9 cellular contexts compared by ENCODE assay signal in the genomic region with DNA sequence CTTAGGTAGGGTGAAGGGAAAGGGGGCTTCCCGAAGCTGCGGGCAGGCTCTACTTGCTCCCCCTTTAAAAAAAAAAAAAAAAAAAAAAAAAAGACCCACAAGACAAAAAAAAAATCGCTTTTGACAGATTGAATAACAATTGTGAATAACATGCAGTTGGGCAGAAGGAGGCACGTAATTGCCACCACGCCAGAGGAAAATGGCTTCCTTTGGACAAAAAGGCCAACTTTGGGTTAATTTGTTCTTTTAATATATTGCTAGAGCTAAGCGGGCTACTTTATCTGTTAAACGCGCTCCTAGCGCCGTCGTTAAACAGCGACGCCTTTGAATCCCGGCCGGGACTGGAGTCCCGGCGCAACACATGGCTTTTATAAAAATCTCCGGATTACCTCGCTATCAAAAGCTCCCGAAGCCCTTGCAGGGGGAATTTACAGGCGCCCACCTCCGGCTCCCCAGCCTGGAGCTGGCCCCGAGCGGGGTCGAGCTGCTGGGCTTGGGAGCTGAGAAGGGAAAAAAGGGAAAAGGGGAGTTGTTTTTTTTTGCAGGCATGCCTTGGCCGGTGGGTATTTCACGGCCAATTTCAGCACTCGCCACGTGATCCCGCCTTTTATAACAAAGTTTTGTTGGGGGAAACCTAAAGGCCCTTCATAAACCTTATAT. TPM values are rescaled to one million over a fixed set of nuclear protein-coding genes. Genes with fewer than 3 reads are reported as not detected.
DNase-seq lines count a peak whose midpoint lies in the region; ATAC-seq and TF ChIP-seq lines count a peak whose summit lies in the region.
"Had no signal": no experiment of that assay in that cellular context is flagged by ENCODE, and none has a peak within 500 bp of the region (broad histone marks: within the 10 kb centered on the region; RNA-seq: fewer than 3 reads in every experiment).

No MANE protein-coding gene starts in this region.

- no peak for DNase-seq in AG04450 (ENCODE audit: low read depth, low spot score)
- DNase-seq in activated naive CD4-positive, alpha-beta T cell treated with anti-CD3 and anti-CD28 coated beads, Interleukin-2, amount 50 U/mL, for 16 hours, result peak; percentile 9

- H3K36me3 ChIP-seq in HEK293 (ENCODE audit: control insufficient read depth in 2 of 2, insufficient read depth in 1 of 2, low read length in 2 of 2), result peaks cover 0 to 10% of the 10 kb centered on the region in 2 experiments; a peak in 2 of 3 replicates

- ATAC-seq in GM19463 (IDR thresholded peaks at IDR 0.05; ENCODE audit: unreplicated experiment), result no peak
- ATAC-seq in GM19455 (IDR thresholded peaks at IDR 0.05; ENCODE audit: unreplicated experiment), result no peak
- ATAC-seq in GM18867 (IDR thresholded peaks at IDR 0.05; ENCODE audit: unreplicated experiment), result no peak
- ATAC-seq in HG02852 (IDR thresholded peaks at IDR 0.05; ENCODE audit: unreplicated experiment), result no peak

- H3K27ac ChIP-seq in AG04450 (ENCODE audit: low read depth, low read length) (no peak overlapping the region), HEK293 (ENCODE audit: extremely low read depth, low read depth, low read length) (peak overlapping the region; percentile 99)

- H3K4me1 ChIP-seq in HEK293 (ENCODE audit: control insufficient read depth, insufficient read depth, low read length) (peaks cover 47% of the 10 kb centered on the region), mononuclear cell (ENCODE audit: insufficient read depth, low read length) (peaks cover 57% of the 10 kb centered on the region)

- TF ChIP-seq CTCF in AG04450 (IDR thresholded peaks at IDR 0.05; ENCODE audit: low read depth, low read length) (no peak), HEK293 (tag by site-specific recombination; IDR thresholded peaks at IDR 0.05) (no peak)

- CTCF ChIA-PET in AG04450 (lab: Charles Lee), result interaction anchor here (0.6 to 1.1 kb wide), 3 partner anchors 27 to 1291 kb away, joined by 3 to 5 read pairs (median 3); no protein-coding TSS in a partner anchor
- CTCF ChIA-PET in HEK293 (lab: Yijun Ruan, JAX), result interaction anchor here (0.7 to 3.2 kb wide), 4 partner anchors 8 to 1289 kb away, joined by 3 to 26 read pairs (median 6); no protein-coding TSS in a partner anchor

- POLR2A ChIA-PET in AG04450 (lab: Yijun Ruan, JAX), result interaction anchor here (0.6 kb wide), 1 partner anchor 10 kb away, joined by 4 read pairs; no protein-coding TSS in a partner anchor
- POLR2A ChIA-PET in HEK293 (lab: Yijun Ruan, JAX), result interaction anchor here (0.6 to 7.6 kb wide), 12 partner anchors 11 to 1328 kb away, joined by 3 to 237 read pairs (median 6); a partner anchor contains a TSS

- H3K9me3 ChIP-seq in AG04450 (ENCODE audit: control insufficient read depth, insufficient read depth, low read length) (peaks cover 18% of the 10 kb centered on the region; the same call in 1 of the 2 replicates), HEK293 (ENCODE audit: control insufficient read depth, insufficient read depth, low read depth, low read length) (no peaks in the 10 kb centered on the region), mononuclear cell (ENCODE audit: low read depth, low read length) (no peaks in the 10 kb centered on the region)

- H3K4me3 ChIP-seq in AG04450 (ENCODE audit: low read depth, low read length) (peak overlapping the region; percentile 31), HEK293 (ENCODE audit: low read depth, low read length) (peak overlapping the region; percentile 55), mononuclear cell (ENCODE audit: low read length) (peak overlapping the region; percentile 12)

- H3K27me3 ChIP-seq in AG04450 (ENCODE audit: control insufficient read depth, insufficient read depth, low read length) (peaks cover 96% of the 10 kb centered on the region), mononuclear cell (ENCODE audit: insufficient read depth, low read length) (peaks cover 98% of the 10 kb centered on the region)

TF ChIP-seq in HEK293, 187 proteins besides CTCF, POLR2A, EP300 and RAD21:
- TF ChIP-seq, protein P1, sequence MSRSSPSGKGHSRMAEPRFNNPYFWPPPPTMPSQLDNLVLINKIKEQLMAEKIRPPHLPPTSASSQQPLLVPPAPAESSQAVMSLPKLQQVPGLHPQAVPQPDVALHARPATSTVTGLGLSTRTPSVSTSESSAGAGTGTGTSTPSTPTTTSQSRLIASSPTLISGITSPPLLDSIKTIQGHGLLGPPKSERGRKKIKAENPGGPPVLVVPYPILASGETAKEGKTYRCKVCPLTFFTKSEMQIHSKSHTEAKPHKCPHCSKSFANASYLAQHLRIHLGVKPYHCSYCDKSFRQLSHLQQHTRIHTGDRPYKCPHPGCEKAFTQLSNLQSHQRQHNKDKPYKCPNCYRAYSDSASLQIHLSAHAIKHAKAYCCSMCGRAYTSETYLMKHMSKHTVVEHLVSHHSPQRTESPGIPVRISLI (tag by site-specific recombination; IDR thresholded peaks at IDR 0.05), result peak; percentile 77
- TF ChIP-seq ZBTB8A (tag by site-specific recombination; IDR thresholded peaks at IDR 0.05) (no peak), ZNF658 (tag by site-specific recombination; IDR thresholded peaks at IDR 0.05) (no peak), ZNF664 (tag by site-specific recombination; IDR thresholded peaks at IDR 0.05) (no peak)

RNA-seq across cellular contexts. Expression of a gene that starts 1.2 kb away (rescaled TPM):
- polyA plus RNA-seq in AG04450 (2011; rRNA removed), result 0.04 and 0.14 TPM in 2 replicates
- polyA minus RNA-seq in AG04450 (2011; rRNA and poly(A)+ RNA removed), result 0.09 and 0.17 TPM in 2 replicates
- total RNA-seq in mononuclear cell, result not detected
- total RNA-seq: bronchial epithelial cell had no signal

RNA-seq across cellular contexts. Expression of a gene that starts 9.7 kb away (rescaled TPM):
- polyA plus RNA-seq in AG04450 (2011; rRNA removed), result 0.36 and 0.47 TPM in 2 replicates
- polyA minus RNA-seq in AG04450 (2011; rRNA and poly(A)+ RNA removed), result 0.28 and 0.56 TPM in 2 replicates
- total RNA-seq in mononuclear cell, result 0.63 TPM
- total RNA-seq: bronchial epithelial cell had no signal

RNA-seq across cellular contexts. Expression of a gene that starts 16.1 kb away (rescaled TPM):
- polyA plus RNA-seq in AG04450 (2011; rRNA removed), result not detected in 2 replicates
- not detected in 2 replicates for polyA minus RNA-seq in AG04450 (2011; rRNA and poly(A)+ RNA removed)
- total RNA-seq in mononuclear cell, result under 0.01 TPM

RNA-seq across cellular contexts. Expression of a gene that starts 18.5 kb away (rescaled TPM):
- polyA plus RNA-seq in AG04450 (2011; rRNA removed), result 0.78 and 1.5 TPM in 2 replicates
- 0.18 TPM in 1 of 2 replicates, not detected in the other for polyA minus RNA-seq in AG04450 (2011; rRNA and poly(A)+ RNA removed)
- total RNA-seq in mononuclear cell, result 0.52 TPM
- total RNA-seq: bronchial epithelial cell had no signal

RNA-seq across cellular contexts. Expression of a gene that starts 27.3 kb away (rescaled TPM):
- 5.1 and 5.3 TPM in 2 replicates for polyA plus RNA-seq in AG04450 (2011; rRNA removed)
- 1.7 and 2.6 TPM in 2 replicates for polyA minus RNA-seq in AG04450 (2011; rRNA and poly(A)+ RNA removed)
- 0.10 TPM for total RNA-seq in mononuclear cell
- total RNA-seq: bronchial epithelial cell had no signal
